ENCODE assay signal across 26 cellular contexts in genomic region chr9:123953601-123954011, GRCh38. TPM values are rescaled to one million over a fixed set of nuclear protein-coding genes. Genes with fewer than 3 reads are reported as not detected.
DNase-seq lines count a peak whose midpoint lies in the region; ATAC-seq and TF ChIP-seq lines count a peak whose summit lies in the region.
"Had no signal": no experiment of that assay in that cellular context is flagged by ENCODE, and none has a peak within 500 bp of the region (broad histone marks: within the 10 kb centered on the region; RNA-seq: fewer than 3 reads in every experiment).

No MANE protein-coding gene starts in this region.

- peaks cover 0 to 17% (median 12%) of the 10 kb centered on the region in 10 experiments; a peak in 12 of 20 replicates for H3K4me1 ChIP-seq in BLaER1 treated with 17β-estradiol and CSF1 and Interleukin-3, amounts not matched to agents 10 nM and 100 nM
- H3K4me1 ChIP-seq: esophagus muscularis mucosa, gastrocnemius medialis, right lobe of liver, SJCRH30, transverse colon had no signal

- no peaks in the 10 kb centered on the region for H3K9me3 Mint-ChIP-seq in activated CD4-positive, alpha-beta T cell treated with anti-CD3 and anti-CD28 coated beads, Interleukin-2, amount 10 ng/mL, durations not matched to agents 24 days and 14 days
- H3K9me3 Mint-ChIP-seq: activated naive CD8-positive, alpha-beta T cell treated with anti-CD3 and anti-CD28 coated beads, Interleukin-2, amount 10 ng/mL, durations not matched to agents 7 days and 5 days; activated T-helper 17 cell treated with anti-CD3 and anti-CD28 coated beads, Interleukin-2, amount 50 U/mL, for 72 hours; dendritic cell treated with granulocyte-macrophage colony-stimulating factor and Interleukin-4, amounts not matched to agents 40 ng/mL and 50 ng/mL, for 4 days; memory B cell had no signal

- no peaks in the 10 kb centered on the region for H3K36me3 Mint-ChIP-seq in activated CD4-positive, alpha-beta T cell treated with anti-CD3 and anti-CD28 coated beads, Interleukin-2, amount 10 ng/mL, durations not matched to agents 24 days and 14 days (ENCODE audit: low read depth)
- H3K36me3 Mint-ChIP-seq: activated naive CD8-positive, alpha-beta T cell treated with anti-CD3 and anti-CD28 coated beads, Interleukin-2, amount 10 ng/mL, durations not matched to agents 7 days and 5 days; memory B cell had no signal

- H3K4me3 ChIP-seq in BLaER1 treated with 17β-estradiol and CSF1 and Interleukin-3, amounts not matched to agents 10 nM and 100 nM = no peak overlapping the region
- H3K4me3 ChIP-seq: esophagus muscularis mucosa, gastrocnemius medialis, hepatocyte, right lobe of liver, SJCRH30, transverse colon had no signal

- POLR2A ChIA-PET in HEK293T (lab: Yijun Ruan, JAX) = no interaction called here
- POLR2A ChIA-PET in GM10248 (lab: Yijun Ruan, JAX) = no interaction called here

- CTCF ChIA-PET in HEK293T (lab: Yijun Ruan, JAX) (interaction anchor here (0.7 kb wide), 1 partner anchor 11 kb away, joined by 3 read pairs; no protein-coding TSS in a partner anchor), GM10248 (lab: Yijun Ruan, JAX) (interaction anchor here (1.0 to 2.5 kb wide), 3 partner anchors 8 to 87 kb away, joined by 5 to 9 read pairs (median 6); no protein-coding TSS in a partner anchor)

- intact Hi-C loops in activated CD4-positive, alpha-beta T cell treated with anti-CD3 and anti-CD28 coated beads, Interleukin-2, amount 10 ng/mL, durations not matched to agents 24 days and 14 days (cut with micrococcal nuclease) = no loop called here

- peak overlapping the region in 6 of 11 experiments; percentile 20 to 44 (median 32); a peak in 8 of 22 replicates for H3K4me2 ChIP-seq in BLaER1 treated with 17β-estradiol and CSF1 and Interleukin-3, amounts not matched to agents 10 nM and 100 nM
- H3K4me2 ChIP-seq: hepatocyte had no signal

- no peaks in the 10 kb centered on the region for H3K27me3 ChIP-seq in BLaER1 treated with 17β-estradiol and CSF1 and Interleukin-3, amounts not matched to agents 10 nM and 100 nM
- H3K27me3 ChIP-seq: gastrocnemius medialis, right lobe of liver, SJCRH30 had no signal

- H3K36me3 ChIP-seq in BLaER1 treated with 17β-estradiol and CSF1 and Interleukin-3, amounts not matched to agents 10 nM and 100 nM = no peaks in the 10 kb centered on the region
- H3K36me3 ChIP-seq: esophagus muscularis mucosa, gastrocnemius medialis, right lobe of liver, SJCRH30, transverse colon had no signal

- H3K9me3 ChIP-seq in BLaER1 treated with 17β-estradiol and CSF1 and Interleukin-3, amounts not matched to agents 10 nM and 100 nM (replicated peaks in 1 of 11) = no peaks in the 10 kb centered on the region
- H3K9me3 ChIP-seq: esophagus muscularis mucosa, gastrocnemius medialis, right lobe of liver, SJCRH30, transverse colon had no signal

- H3K27me3 Mint-ChIP-seq in activated CD4-positive, alpha-beta T cell treated with anti-CD3 and anti-CD28 coated beads, Interleukin-2, amount 10 ng/mL, durations not matched to agents 24 days and 14 days = no peaks in the 10 kb centered on the region

- no peak overlapping the region for H3K27ac ChIP-seq in BLaER1 treated with 17β-estradiol and CSF1 and Interleukin-3, amounts not matched to agents 10 nM and 100 nM
- H3K27ac ChIP-seq: esophagus muscularis mucosa, gastrocnemius medialis, hepatocyte, right lobe of liver, SJCRH30, transverse colon had no signal

- H3K27ac Mint-ChIP-seq in activated CD4-positive, alpha-beta T cell treated with anti-CD3 and anti-CD28 coated beads, Interleukin-2, amount 10 ng/mL, durations not matched to agents 24 days and 14 days = no peak overlapping the region
- H3K27ac Mint-ChIP-seq: activated naive CD8-positive, alpha-beta T cell treated with anti-CD3 and anti-CD28 coated beads, Interleukin-2, amount 10 ng/mL, durations not matched to agents 7 days and 5 days; activated T-helper 17 cell treated with anti-CD3 and anti-CD28 coated beads, Interleukin-2, amount 50 U/mL, for 72 hours; B cell; dendritic cell treated with granulocyte-macrophage colony-stimulating factor and Interleukin-4, amounts not matched to agents 40 ng/mL and 50 ng/mL, for 4 days; memory B cell had no signal

- TF ChIP-seq CTCF in GM10248 (IDR thresholded peaks at IDR 0.05; ENCODE audit: control extremely low read depth, extremely low read depth, low read depth, missing control alignments) = no peak

- H3K9ac ChIP-seq in BLaER1 treated with 17β-estradiol and CSF1 and Interleukin-3, amounts not matched to agents 10 nM and 100 nM = no peak overlapping the region

- DNase-seq in activated CD4-positive, alpha-beta T cell treated with anti-CD3 and anti-CD28 coated beads, Interleukin-2, amount 50 U/mL, for 4 hours = peak; percentile 1
- DNase-seq in activated CD4-positive, alpha-beta T cell treated with anti-CD3 and anti-CD28 coated beads, Interleukin-2, amount 10 ng/mL, durations not matched to agents 24 days and 14 days = no peak
- DNase-seq in HEK293T (ENCODE audit: extremely low spot score) = no peak
- DNase-seq in myocyte (ENCODE audit: low read depth) = peak; percentile 35
- no peak for DNase-seq in NCI-H1417 treated with DMSO at 0.1 percent for 48 hours (lab: John Stamatoyannopoulos, UW)
- DNase-seq in GM10248 (ENCODE audit: extremely low spot score) = no peak
- DNase-seq: activated naive CD8-positive, alpha-beta T cell treated with anti-CD3 and anti-CD28 coated beads, Interleukin-2, amount 10 ng/mL, durations not matched to agents 7 days and 5 days; central memory CD4-positive, alpha-beta T cell; gastrocnemius medialis; HCEC 1CT; NCI-H1105; NCI-H2029; NCI-H774; right lobe of liver; SJCRH30; transverse colon had no signal

- H3K4me3 Mint-ChIP-seq in activated CD4-positive, alpha-beta T cell treated with anti-CD3 and anti-CD28 coated beads, Interleukin-2, amount 10 ng/mL, durations not matched to agents 24 days and 14 days = no peak overlapping the region
- H3K4me3 Mint-ChIP-seq: activated naive CD8-positive, alpha-beta T cell treated with anti-CD3 and anti-CD28 coated beads, Interleukin-2, amount 10 ng/mL, durations not matched to agents 7 days and 5 days; activated T-helper 17 cell treated with anti-CD3 and anti-CD28 coated beads, Interleukin-2, amount 50 U/mL, for 72 hours; B cell; dendritic cell treated with granulocyte-macrophage colony-stimulating factor and Interleukin-4, amounts not matched to agents 40 ng/mL and 50 ng/mL, for 4 days; memory B cell; neural crest cell had no signal

- H4K20me1 ChIP-seq in BLaER1 treated with 17β-estradiol and CSF1 and Interleukin-3, amounts not matched to agents 10 nM and 100 nM = no peaks in the 10 kb centered on the region

- H3K4me1 Mint-ChIP-seq in activated CD4-positive, alpha-beta T cell treated with anti-CD3 and anti-CD28 coated beads, Interleukin-2, amount 10 ng/mL, durations not matched to agents 24 days and 14 days = peaks cover 7% of the 10 kb centered on the region
- H3K4me1 Mint-ChIP-seq: activated naive CD8-positive, alpha-beta T cell treated with anti-CD3 and anti-CD28 coated beads, Interleukin-2, amount 10 ng/mL, durations not matched to agents 7 days and 5 days; activated T-helper 17 cell treated with anti-CD3 and anti-CD28 coated beads, Interleukin-2, amount 50 U/mL, for 72 hours; B cell; memory B cell; neural crest cell had no signal

- ATAC-seq in HG03095 (IDR thresholded peaks at IDR 0.05; ENCODE audit: unreplicated experiment) = no peak
- ATAC-seq: activated T-helper 17 cell treated with anti-CD3 and anti-CD28 coated beads, Interleukin-2, amount 50 U/mL, for 72 hours; gastrocnemius medialis; right lobe of liver had no signal

TF ChIP-seq in HEK293T, 16 proteins besides CTCF, POLR2A, EP300 and RAD21:
- no peak for TF ChIP-seq ZNF384 (IDR thresholded peaks at IDR 0.05)
- TF ChIP-seq SUZ12 (IDR thresholded peaks at IDR 0.05) = no peak
- TF ChIP-seq ARNT (IDR thresholded peaks at IDR 0.05) = no peak
- TF ChIP-seq PKNOX1 (IDR thresholded peaks at IDR 0.05) = 0 out of 2 replicates have a peak, but pooled peaks have one; percentile 12

RNA-seq across cellular contexts. Expression of gene DENND1A, which starts 23.7 kb away (rescaled TPM):
- total RNA-seq in activated CD4-positive, alpha-beta T cell treated with anti-CD3 and anti-CD28 coated beads, Interleukin-2, amount 10 ng/mL, durations not matched to agents 24 days and 14 days = 22.3 and 25.2 TPM in 2 replicates
- total RNA-seq in myocyte = 16.3 and 18.5 TPM in 2 replicates
- polyA plus RNA-seq in myocyte (2012) = 18.2 TPM

RNA-seq across cellular contexts. Expression of gene LHX2, which starts 58.0 kb away (rescaled TPM):
- not detected in 2 replicates for total RNA-seq in activated CD4-positive, alpha-beta T cell treated with anti-CD3 and anti-CD28 coated beads, Interleukin-2, amount 10 ng/mL, durations not matched to agents 24 days and 14 days
- total RNA-seq in myocyte = 0.05 TPM in 1 of 2 replicates, not detected in the other
- 0.32 TPM for polyA plus RNA-seq in myocyte (2012)
- total RNA-seq: activated naive CD8-positive, alpha-beta T cell treated with anti-CD3 and anti-CD28 coated beads, Interleukin-2, amount 10 ng/mL, durations not matched to agents 7 days and 5 days; activated T-helper 17 cell treated with anti-CD3 and anti-CD28 coated beads, Interleukin-2, amount 50 U/mL, for 72 hours; B cell; esophagus muscularis mucosa; gastrocnemius medialis; hepatocyte; HT1080; transverse colon had no signal
- polyA plus RNA-seq: hepatocyte had no signal

Comparison
In these comparisons a context has a peak if more than half of its experiments do, and no peak if none do; other contexts are left out.
1. DNase-seq: peak in activated CD4-positive, alpha-beta T cell treated with anti-CD3 and anti-CD28 coated beads, Interleukin-2, amount 50 U/mL, for 4 hours (2 of 2) and myocyte (single experiment); none in activated CD4-positive, alpha-beta T cell treated with anti-CD3 and anti-CD28 coated beads, Interleukin-2, amount 10 ng/mL, durations not matched to agents 24 days and 14 days (single experiment), HEK293T (single experiment), NCI-H1417 treated with DMSO at 0.1 percent for 48 hours (single experiment) and GM10248 (single experiment).